Comparison of ENCODE assay signal across 17 cellular contexts in genomic region chr1:66867501-66867900, GRCh38. TPM values are rescaled to one million over a fixed set of nuclear protein-coding genes. Genes with fewer than 3 reads are reported as not detected.
DNase-seq lines count a peak whose midpoint lies in the region; ATAC-seq and TF ChIP-seq lines count a peak whose summit lies in the region.
"Had no signal": no experiment of that assay in that cellular context is flagged by ENCODE, and none has a peak within 500 bp of the region (broad histone marks: within the 10 kb centered on the region; RNA-seq: fewer than 3 reads in every experiment).

No MANE protein-coding gene starts in this region.

- H3K36me3 Mint-ChIP-seq in activated T-cell treated with anti-CD3 and anti-CD28 coated beads, Interleukin-2, amount 50 U/mL, for 72 hours (ENCODE audit: insufficient read depth in 2 of 2) = no peaks in the 10 kb centered on the region
- no peaks in the 10 kb centered on the region for H3K36me3 Mint-ChIP-seq in activated T-cell treated with anti-CD3 and anti-CD28 coated beads, Interleukin-2, amount 50 U/mL, for 4 hours (ENCODE audit: insufficient read depth)
- H3K36me3 Mint-ChIP-seq: CD14-positive monocyte; CD8-positive, alpha-beta memory T cell had no signal

- no peak overlapping the region for H3K4me3 Mint-ChIP-seq in activated T-cell treated with anti-CD3 and anti-CD28 coated beads, Interleukin-2, amount 50 U/mL, for 72 hours
- H3K4me3 Mint-ChIP-seq in activated T-cell treated with anti-CD3 and anti-CD28 coated beads, Interleukin-2, amount 50 U/mL, for 4 hours = no peak overlapping the region
- H3K4me3 Mint-ChIP-seq: CD14-positive monocyte; CD4-positive, alpha-beta T cell; CD8-positive, alpha-beta memory T cell; GM23338; HFFc6 had no signal

- DNase-seq in activated T-cell treated with anti-CD3 and anti-CD28 coated beads, Interleukin-2, amount 50 U/mL, for 72 hours = no peak
- DNase-seq in activated T-cell treated with anti-CD3 and anti-CD28 coated beads, Interleukin-2, amount 50 U/mL, for 4 hours = no peak
- peak; percentile 5 for DNase-seq in amniotic epithelial cell (ENCODE audit: low read depth)
- DNase-seq in fibroblast of villous mesenchyme (ENCODE audit: low read depth) = peak; percentile 2
- DNase-seq in Kasumi-1 (lab: John Stamatoyannopoulos, UW) = no peak
- no peak for DNase-seq in DMS79 treated with DMSO at 0.1 percent for 48 hours (lab: John Stamatoyannopoulos, UW)
- DNase-seq: BE2C; CD4-positive, alpha-beta T cell; CD8-positive, alpha-beta memory T cell; DMS 273 treated with DMSO at 0.1 percent for 48 hours; DMS79; GF-D8; HFFc6 had no signal

- no peaks in the 10 kb centered on the region for H3K4me1 Mint-ChIP-seq in activated T-cell treated with anti-CD3 and anti-CD28 coated beads, Interleukin-2, amount 50 U/mL, for 72 hours (ENCODE audit: low read depth)
- no peaks in the 10 kb centered on the region for H3K4me1 Mint-ChIP-seq in activated T-cell treated with anti-CD3 and anti-CD28 coated beads, Interleukin-2, amount 50 U/mL, for 4 hours (ENCODE audit: low read depth)
- H3K4me1 Mint-ChIP-seq: CD14-positive monocyte; CD8-positive, alpha-beta memory T cell had no signal

- no peak for ATAC-seq in activated T-cell treated with anti-CD3 and anti-CD28 coated beads, Interleukin-2, amount 50 U/mL, for 72 hours (replicated peaks in 1 of 2)
- no peak for ATAC-seq in activated T-cell treated with anti-CD3 and anti-CD28 coated beads, Interleukin-2, amount 50 U/mL, for 4 hours
- ATAC-seq: GM23338 had no signal

- H3K9me3 Mint-ChIP-seq in activated T-cell treated with anti-CD3 and anti-CD28 coated beads, Interleukin-2, amount 50 U/mL, for 72 hours = no peaks in the 10 kb centered on the region
- H3K9me3 Mint-ChIP-seq in activated T-cell treated with anti-CD3 and anti-CD28 coated beads, Interleukin-2, amount 50 U/mL, for 4 hours = no peaks in the 10 kb centered on the region
- H3K9me3 Mint-ChIP-seq: CD4-positive, alpha-beta T cell; CD8-positive, alpha-beta memory T cell; GM23338; HFFc6 had no signal

- no peak overlapping the region for H3K4me3 ChIP-seq in fibroblast of villous mesenchyme (ENCODE audit: low read depth, low read length)
- H3K4me3 ChIP-seq: BLaER1 treated with 17β-estradiol and CSF1 and Interleukin-3, amounts not matched to agents 10 nM and 100 nM; GM23338; HAP-1 had no signal

- TF ChIP-seq CTCF in fibroblast of villous mesenchyme (IDR thresholded peaks at IDR 0.05; ENCODE audit: insufficient read depth, low read depth, low read length) = no peak

- H3K27ac Mint-ChIP-seq in activated T-cell treated with anti-CD3 and anti-CD28 coated beads, Interleukin-2, amount 50 U/mL, for 72 hours = peak overlapping the region; percentile 87
- H3K27ac Mint-ChIP-seq: CD14-positive monocyte; CD4-positive, alpha-beta T cell; GM23338; HFFc6 had no signal

- H3K27me3 Mint-ChIP-seq in activated T-cell treated with anti-CD3 and anti-CD28 coated beads, Interleukin-2, amount 50 U/mL, for 72 hours (ENCODE audit: low read depth) = no peaks in the 10 kb centered on the region
- no peaks in the 10 kb centered on the region for H3K27me3 Mint-ChIP-seq in activated T-cell treated with anti-CD3 and anti-CD28 coated beads, Interleukin-2, amount 50 U/mL, for 4 hours (ENCODE audit: low read depth)
- H3K27me3 Mint-ChIP-seq: CD4-positive, alpha-beta T cell had no signal

RNA-seq across cellular contexts. Expression of gene DNAI4, which starts 57.2 kb away (rescaled TPM):
- 1 to 10 TPM; 1.8 to 3.1 TPM for total RNA-seq in activated T-cell treated with anti-CD3 and anti-CD28 coated beads, Interleukin-2, amount 50 U/mL, for 72 hours
- 1 to 10 TPM; 1.2 to 2.6 (median 1.3) TPM for total RNA-seq in activated T-cell treated with anti-CD3 and anti-CD28 coated beads, Interleukin-2, amount 50 U/mL, for 4 hours
- 3.5 and 9.9 TPM in 2 replicates for total RNA-seq in fibroblast of villous mesenchyme

RNA-seq across cellular contexts. Expression of gene MIER1, which starts 57.3 kb away (rescaled TPM):
- 10 to 100 TPM; 60.0 to 60.1 TPM for total RNA-seq in activated T-cell treated with anti-CD3 and anti-CD28 coated beads, Interleukin-2, amount 50 U/mL, for 72 hours
- total RNA-seq in activated T-cell treated with anti-CD3 and anti-CD28 coated beads, Interleukin-2, amount 50 U/mL, for 4 hours = 10 to 100 TPM; 60.5 to 70.1 (median 64.2) TPM
- 34.1 and 52.2 TPM in 2 replicates for total RNA-seq in fibroblast of villous mesenchyme

Comparison
In these comparisons a context has a peak if more than half of its experiments do, and no peak if none do; other contexts are left out.
1. DNase-seq: peak in amniotic epithelial cell (single experiment) and fibroblast of villous mesenchyme (single experiment); none in activated T-cell treated with anti-CD3 and anti-CD28 coated beads, Interleukin-2, amount 50 U/mL, for 72 hours (0 of 2), activated T-cell treated with anti-CD3 and anti-CD28 coated beads, Interleukin-2, amount 50 U/mL, for 4 hours (single experiment), Kasumi-1 (0 of 2) and DMS79 treated with DMSO at 0.1 percent for 48 hours (single experiment).